Comparison of ENCODE assay signal across 8 cellular contexts in the genomic region with DNA sequence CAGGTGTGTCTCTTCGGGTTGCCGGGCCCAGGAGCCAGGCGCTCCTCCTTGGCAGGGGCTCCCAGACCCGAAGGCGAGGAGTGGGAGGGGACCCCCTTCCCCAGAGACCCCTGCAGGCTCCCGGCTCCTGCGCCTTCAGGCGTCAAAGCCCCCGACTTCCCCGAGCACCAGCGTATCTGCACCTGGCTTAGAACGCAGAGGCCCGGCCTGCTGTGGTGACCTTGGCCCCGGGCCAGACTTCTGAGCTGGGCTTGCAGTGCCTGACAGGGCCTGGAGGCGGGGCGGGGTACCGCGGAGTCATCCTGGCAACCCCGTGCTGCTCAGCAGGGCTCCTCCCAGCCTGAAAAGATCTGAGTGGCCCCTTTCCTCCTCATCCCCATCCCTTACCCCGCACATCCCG. TPM values are rescaled to one million over a fixed set of nuclear protein-coding genes. Genes with fewer than 3 reads are reported as not detected.
DNase-seq lines count a peak whose midpoint lies in the region; ATAC-seq, FAIRE-seq and TF ChIP-seq lines count a peak whose summit lies in the region.

No MANE protein-coding gene starts in this region.

- POLR2A ChIA-PET in HEK293 (lab: Yijun Ruan, JAX) = no interaction called here

- H3K27ac ChIP-seq in HEK293 (ENCODE audit: extremely low read depth, low read depth, low read length) = no peak overlapping the region
- H3K27ac ChIP-seq in small intestine (ENCODE audit: low read depth in 1 of 2, low read length in 1 of 2) = no peak overlapping the region

- DNase-seq in NCI-H2196 treated with DMSO at 0.1 percent for 48 hours (lab: John Stamatoyannopoulos, UW; ENCODE audit: unreplicated experiment) (peak; percentile 3), fibroblast of mammary gland (ENCODE audit: low read depth) (peak; percentile 47), small intestine (peak; percentile 61), cortex of kidney (lab: John Stamatoyannopoulos, UW) (no peak)

- peaks cover 4% of the 10 kb centered on the region; the same call in 1 of the 2 replicates for H3K4me1 ChIP-seq in HEK293 (ENCODE audit: control insufficient read depth, insufficient read depth, low read length)
- no peaks in the 10 kb centered on the region for H3K4me1 ChIP-seq in small intestine (ENCODE audit: control insufficient read depth in 2 of 2, insufficient read depth in 1 of 2, low read depth in 1 of 2, low read length in 1 of 2)

- no peak for ATAC-seq in GM18861 (IDR thresholded peaks at IDR 0.05; ENCODE audit: unreplicated experiment)
- no peak for ATAC-seq in GM19324 (IDR thresholded peaks at IDR 0.05; ENCODE audit: low FRiP score, unreplicated experiment)
- no peak for ATAC-seq in HG02798 (IDR thresholded peaks at IDR 0.05; ENCODE audit: poor library complexity, unreplicated experiment)

- peaks cover 0 to 18% of the 10 kb centered on the region in 2 donors for H3K27me3 ChIP-seq in small intestine (ENCODE audit: control insufficient read depth in 2 of 2, insufficient read depth in 2 of 2, low read length in 2 of 2)

- 4 to 12% (median 7%) methylated on average over 21 of the region's 21 CpGs for WGBS in small intestine, 3 donors

- H3K9me3 ChIP-seq in HEK293 (ENCODE audit: control insufficient read depth, insufficient read depth, low read depth, low read length) (no peaks in the 10 kb centered on the region), small intestine (ENCODE audit: control insufficient read depth, low read depth) (no peaks in the 10 kb centered on the region)

- no peaks in the 10 kb centered on the region for H3K36me3 ChIP-seq in HEK293 (ENCODE audit: control insufficient read depth in 2 of 2, insufficient read depth in 1 of 2, low read length in 2 of 2)
- H3K36me3 ChIP-seq in small intestine (ENCODE audit: control insufficient read depth in 2 of 2, insufficient read depth in 2 of 2, low read length in 2 of 2) = no peaks in the 10 kb centered on the region

- CTCF ChIA-PET in HEK293 (lab: Yijun Ruan, JAX) = interaction anchor here (0.6 kb wide), 1 partner anchor 1220 kb away, joined by 3 read pairs; no protein-coding TSS in a partner anchor

- no peak for FAIRE-seq in small intestine (lab: Jason Lieb, UNC)

- H3K4me3 ChIP-seq in HEK293 (ENCODE audit: low read depth, low read length) (no peak overlapping the region), fibroblast of mammary gland (ENCODE audit: control insufficient read depth, low read depth, low read length) (no peak overlapping the region), small intestine (ENCODE audit: low read depth in 1 of 2, low read length in 2 of 2) (no peak overlapping the region)

- TF ChIP-seq CTCF in HEK293 (tag by site-specific recombination; IDR thresholded peaks at IDR 0.05) (no peak), fibroblast of mammary gland (conservative IDR thresholded peaks at IDR 0.05; ENCODE audit: control insufficient read depth, insufficient read depth, low read depth, low read length) (no peak)

TF ChIP-seq in HEK293, 187 proteins besides CTCF, POLR2A, EP300 and RAD21 (continues in another document):
- TF ChIP-seq SP7 (tag by site-specific recombination; IDR thresholded peaks at IDR 0.05) (0 out of 2 replicates have a peak, but pooled peaks have one; percentile 19), ZNF335 (tag by site-specific recombination; conservative IDR thresholded peaks at IDR 0.05) (peak; percentile 32; the same call in 1 of the 2 replicates), KLF7 (tag by site-specific recombination; IDR thresholded peaks at IDR 0.05; ENCODE audit: borderline replicate concordance) (peak; percentile 73; the same call in 1 of the 2 replicates), ZBTB20 (tag by site-specific recombination; IDR thresholded peaks at IDR 0.05) (peak; percentile 28; the same call in 1 of the 2 replicates), ZIC2 (tag by site-specific recombination; IDR thresholded peaks at IDR 0.05) (peak; percentile 68; the same call in 1 of the 2 replicates), ZNF2 (tag by site-specific recombination; IDR thresholded peaks at IDR 0.05) (no peak), ZNF664 (tag by site-specific recombination; IDR thresholded peaks at IDR 0.05) (no peak)
- TF ChIP-seq, protein P1, sequence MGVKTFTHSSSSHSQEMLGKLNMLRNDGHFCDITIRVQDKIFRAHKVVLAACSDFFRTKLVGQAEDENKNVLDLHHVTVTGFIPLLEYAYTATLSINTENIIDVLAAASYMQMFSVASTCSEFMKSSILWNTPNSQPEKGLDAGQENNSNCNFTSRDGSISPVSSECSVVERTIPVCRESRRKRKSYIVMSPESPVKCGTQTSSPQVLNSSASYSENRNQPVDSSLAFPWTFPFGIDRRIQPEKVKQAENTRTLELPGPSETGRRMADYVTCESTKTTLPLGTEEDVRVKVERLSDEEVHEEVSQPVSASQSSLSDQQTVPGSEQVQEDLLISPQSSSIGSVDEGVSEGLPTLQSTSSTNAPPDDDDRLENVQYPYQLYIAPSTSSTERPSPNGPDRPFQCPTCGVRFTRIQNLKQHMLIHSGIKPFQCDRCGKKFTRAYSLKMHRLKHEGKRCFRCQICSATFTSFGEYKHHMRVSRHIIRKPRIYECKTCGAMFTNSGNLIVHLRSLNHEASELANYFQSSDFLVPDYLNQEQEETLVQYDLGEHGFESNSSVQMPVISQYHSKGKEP (tag by site-specific recombination; IDR thresholded peaks at IDR 0.05) = no peak
- TF ChIP-seq, protein P2, sequence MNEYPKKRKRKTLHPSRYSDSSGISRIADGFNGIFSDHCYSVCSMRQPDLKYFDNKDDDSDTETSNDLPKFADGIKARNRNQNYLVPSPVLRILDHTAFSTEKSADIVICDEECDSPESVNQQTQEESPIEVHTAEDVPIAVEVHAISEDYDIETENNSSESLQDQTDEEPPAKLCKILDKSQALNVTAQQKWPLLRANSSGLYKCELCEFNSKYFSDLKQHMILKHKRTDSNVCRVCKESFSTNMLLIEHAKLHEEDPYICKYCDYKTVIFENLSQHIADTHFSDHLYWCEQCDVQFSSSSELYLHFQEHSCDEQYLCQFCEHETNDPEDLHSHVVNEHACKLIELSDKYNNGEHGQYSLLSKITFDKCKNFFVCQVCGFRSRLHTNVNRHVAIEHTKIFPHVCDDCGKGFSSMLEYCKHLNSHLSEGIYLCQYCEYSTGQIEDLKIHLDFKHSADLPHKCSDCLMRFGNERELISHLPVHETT (tag by site-specific recombination; IDR thresholded peaks at IDR 0.05) = no peak
- TF ChIP-seq, protein P3, sequence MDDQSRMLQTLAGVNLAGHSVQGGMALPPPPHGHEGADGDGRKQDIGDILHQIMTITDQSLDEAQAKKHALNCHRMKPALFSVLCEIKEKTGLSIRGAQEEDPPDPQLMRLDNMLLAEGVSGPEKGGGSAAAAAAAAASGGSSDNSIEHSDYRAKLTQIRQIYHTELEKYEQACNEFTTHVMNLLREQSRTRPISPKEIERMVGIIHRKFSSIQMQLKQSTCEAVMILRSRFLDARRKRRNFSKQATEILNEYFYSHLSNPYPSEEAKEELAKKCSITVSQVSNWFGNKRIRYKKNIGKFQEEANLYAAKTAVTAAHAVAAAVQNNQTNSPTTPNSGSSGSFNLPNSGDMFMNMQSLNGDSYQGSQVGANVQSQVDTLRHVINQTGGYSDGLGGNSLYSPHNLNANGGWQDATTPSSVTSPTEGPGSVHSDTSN (CRISPR knock-in tag; IDR thresholded peaks at IDR 0.05) = no peak
- TF ChIP-seq, protein P4, sequence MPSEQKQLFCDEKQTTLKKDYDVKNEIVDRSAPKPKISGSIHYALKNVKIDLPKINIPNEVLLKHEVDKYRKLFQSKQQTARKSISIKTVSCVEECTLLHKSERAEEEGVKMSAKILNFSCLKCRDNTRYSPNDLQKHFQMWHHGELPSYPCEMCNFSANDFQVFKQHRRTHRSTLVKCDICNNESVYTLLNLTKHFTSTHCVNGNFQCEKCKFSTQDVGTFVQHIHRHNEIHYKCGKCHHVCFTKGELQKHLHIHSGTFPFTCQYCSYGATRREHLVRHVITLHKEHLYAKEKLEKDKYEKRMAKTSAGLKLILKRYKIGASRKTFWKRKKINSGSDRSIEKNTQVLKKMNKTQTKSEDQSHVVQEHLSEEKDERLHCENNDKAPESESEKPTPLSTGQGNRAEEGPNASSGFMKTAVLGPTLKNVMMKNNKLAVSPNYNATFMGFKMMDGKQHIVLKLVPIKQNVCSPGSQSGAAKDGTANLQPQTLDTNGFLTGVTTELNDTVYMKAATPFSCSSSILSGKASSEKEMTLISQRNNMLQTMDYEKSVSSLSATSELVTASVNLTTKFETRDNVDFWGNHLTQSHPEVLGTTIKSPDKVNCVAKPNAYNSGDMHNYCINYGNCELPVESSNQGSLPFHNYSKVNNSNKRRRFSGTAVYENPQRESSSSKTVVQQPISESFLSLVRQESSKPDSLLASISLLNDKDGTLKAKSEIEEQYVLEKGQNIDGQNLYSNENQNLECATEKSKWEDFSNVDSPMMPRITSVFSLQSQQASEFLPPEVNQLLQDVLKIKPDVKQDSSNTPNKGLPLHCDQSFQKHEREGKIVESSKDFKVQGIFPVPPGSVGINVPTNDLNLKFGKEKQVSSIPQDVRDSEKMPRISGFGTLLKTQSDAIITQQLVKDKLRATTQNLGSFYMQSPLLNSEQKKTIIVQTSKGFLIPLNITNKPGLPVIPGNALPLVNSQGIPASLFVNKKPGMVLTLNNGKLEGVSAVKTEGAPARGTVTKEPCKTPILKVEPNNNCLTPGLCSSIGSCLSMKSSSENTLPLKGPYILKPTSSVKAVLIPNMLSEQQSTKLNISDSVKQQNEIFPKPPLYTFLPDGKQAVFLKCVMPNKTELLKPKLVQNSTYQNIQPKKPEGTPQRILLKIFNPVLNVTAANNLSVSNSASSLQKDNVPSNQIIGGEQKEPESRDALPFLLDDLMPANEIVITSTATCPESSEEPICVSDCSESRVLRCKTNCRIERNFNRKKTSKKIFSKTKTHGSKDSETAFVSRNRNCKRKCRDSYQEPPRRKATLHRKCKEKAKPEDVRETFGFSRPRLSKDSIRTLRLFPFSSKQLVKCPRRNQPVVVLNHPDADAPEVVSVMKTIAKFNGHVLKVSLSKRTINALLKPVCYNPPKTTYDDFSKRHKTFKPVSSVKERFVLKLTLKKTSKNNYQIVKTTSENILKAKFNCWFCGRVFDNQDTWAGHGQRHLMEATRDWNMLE (tag by site-specific recombination; conservative IDR thresholded peaks at IDR 0.05; ENCODE audit: low read depth) = no peak
- TF ChIP-seq, protein P5, sequence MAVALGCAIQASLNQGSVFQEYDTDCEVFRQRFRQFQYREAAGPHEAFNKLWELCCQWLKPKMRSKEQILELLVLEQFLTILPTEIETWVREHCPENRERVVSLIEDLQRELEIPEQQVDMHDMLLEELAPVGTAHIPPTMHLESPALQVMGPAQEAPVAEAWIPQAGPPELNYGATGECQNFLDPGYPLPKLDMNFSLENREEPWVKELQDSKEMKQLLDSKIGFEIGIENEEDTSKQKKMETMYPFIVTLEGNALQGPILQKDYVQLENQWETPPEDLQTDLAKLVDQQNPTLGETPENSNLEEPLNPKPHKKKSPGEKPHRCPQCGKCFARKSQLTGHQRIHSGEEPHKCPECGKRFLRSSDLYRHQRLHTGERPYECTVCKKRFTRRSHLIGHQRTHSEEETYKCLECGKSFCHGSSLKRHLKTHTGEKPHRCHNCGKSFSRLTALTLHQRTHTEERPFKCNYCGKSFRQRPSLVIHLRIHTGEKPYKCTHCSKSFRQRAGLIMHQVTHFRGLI (tag by site-specific recombination; IDR thresholded peaks at IDR 0.05) = 0 out of 2 replicates have a peak, but pooled peaks have one; percentile 26

RNA-seq across cellular contexts. Expression of a gene that starts 27.0 kb away (rescaled TPM):
- polyA plus RNA-seq in small intestine = 1 to 10 TPM in 1 of 3 donors, under 1 TPM in 1, not detected in 1; 0.67 to 7.9 TPM
